In genomic region chr12:2052861-2053674, GRCh38 we compare ENCODE assay signal across 8 cellular contexts. TPM values are rescaled to one million over a fixed set of nuclear protein-coding genes. Genes with fewer than 3 reads are reported as not detected.
DNase-seq lines count a peak whose midpoint lies in the region; ATAC-seq and TF ChIP-seq lines count a peak whose summit lies in the region.

Gene CACNA1C (plus strand): TSS chr12:2052987. CDS start chr12:2053563, 576 bp downstream.

- H3K27me3 Mint-ChIP-seq in CD4-positive, CD25-positive, alpha-beta regulatory T cell = peaks cover 75% of the 10 kb centered on the region
- H3K27me3 Mint-ChIP-seq in T-helper 17 cell = peaks cover 79% of the 10 kb centered on the region

- peak; percentile 73 to 79 for ATAC-seq in CD4-positive, CD25-positive, alpha-beta regulatory T cell (ENCODE audit: low read depth in 2 of 2)
- peak; percentile 90 for ATAC-seq in T-helper 17 cell
- no peak for ATAC-seq in GM21528 (IDR thresholded peaks at IDR 0.05; ENCODE audit: low FRiP score, unreplicated experiment)

- in situ Hi-C loops in KBM-7 (cut with MboI; ENCODE audit: low pct_unique_long_range_greater_than_20kb, low sequenced_read_pairs) = loop anchor here (25.0 kb wide), 1 partner anchor 534 kb away; no protein-coding TSS in a partner anchor

- peaks cover 15% of the 10 kb centered on the region for H3K4me1 ChIP-seq in CD4-positive, CD25-positive, alpha-beta regulatory T cell (ENCODE audit: control insufficient read depth, insufficient read depth, low read length, poor library complexity, severe bottlenecking)

- H3K4me3 ChIP-seq in CD4-positive, CD25-positive, alpha-beta regulatory T cell (ENCODE audit: low read depth, low read length) = peak within 1 kb of the TSS; percentile 48
- H3K4me3 ChIP-seq in choroid plexus epithelial cell (ENCODE audit: low read depth, low read length) = peak within 1 kb of the TSS; percentile 61

- peaks cover 51% of the 10 kb centered on the region for H3K27me3 ChIP-seq in CD4-positive, CD25-positive, alpha-beta regulatory T cell (ENCODE audit: control insufficient read depth, insufficient read depth, low read length)

- no peaks in the 10 kb centered on the region for H3K36me3 Mint-ChIP-seq in CD4-positive, CD25-positive, alpha-beta regulatory T cell
- peaks cover 15% of the 10 kb centered on the region for H3K36me3 Mint-ChIP-seq in T-helper 17 cell (ENCODE audit: low read depth)

- peaks cover 0 to 25% (median 6%) of the 10 kb centered on the region in 4 donors for H3K4me1 Mint-ChIP-seq in CD4-positive, CD25-positive, alpha-beta regulatory T cell
- peaks cover 25% of the 10 kb centered on the region for H3K4me1 Mint-ChIP-seq in T-helper 17 cell

- H3K9me3 ChIP-seq in CD4-positive, CD25-positive, alpha-beta regulatory T cell (ENCODE audit: control insufficient read depth in 2 of 2, low read length in 2 of 2) = no peaks in the 10 kb centered on the region
- no peaks in the 10 kb centered on the region for H3K9me3 ChIP-seq in T-helper 17 cell (ENCODE audit: control insufficient read depth, low read length, poor library complexity, severe bottlenecking)

- H3K27ac ChIP-seq in CD4-positive, CD25-positive, alpha-beta regulatory T cell (ENCODE audit: insufficient read depth, low read length, poor library complexity, severe bottlenecking) = no peak within 1 kb of the TSS

- no peak within 1 kb of the TSS for H3K27ac Mint-ChIP-seq in CD4-positive, CD25-positive, alpha-beta regulatory T cell
- no peak within 1 kb of the TSS for H3K27ac Mint-ChIP-seq in T-helper 17 cell

- H3K9me3 Mint-ChIP-seq in CD4-positive, CD25-positive, alpha-beta regulatory T cell = peaks cover 0 to 4% (median 0%) of the 10 kb centered on the region in 7 donors

- no peaks in the 10 kb centered on the region for H3K36me3 ChIP-seq in CD4-positive, CD25-positive, alpha-beta regulatory T cell (ENCODE audit: control insufficient read depth, insufficient read depth, low read length)

- peak within 1 kb of the TSS; percentile 55 to 88 (median 84) for H3K4me3 Mint-ChIP-seq in CD4-positive, CD25-positive, alpha-beta regulatory T cell
- H3K4me3 Mint-ChIP-seq in T-helper 17 cell = peak within 1 kb of the TSS; percentile 88

- peak; percentile 40 for TF ChIP-seq CTCF in choroid plexus epithelial cell (conservative IDR thresholded peaks at IDR 0.05; ENCODE audit: low read depth, low read length)

- peak in 2 of 3 donors; percentile 41 to 59 for DNase-seq in CD4-positive, CD25-positive, alpha-beta regulatory T cell
- peak; percentile 62 for DNase-seq in KBM-7
- DNase-seq in T-helper 17 cell = peak; percentile 15 to 27 (median 16)
- DNase-seq in choroid plexus epithelial cell (ENCODE audit: low read depth) = peak; percentile 66
- peak; percentile 41 for DNase-seq in kidney tubule cell (ENCODE audit: low spot score)
- DNase-seq in stimulated activated CD4-positive, alpha-beta T cell treated with anti-CD3 and anti-CD28 coated beads, Interleukin-15, amount 100 ng/mL, for 24 hours = peak; percentile 57
- DNase-seq in NCI-H187 (lab: John Stamatoyannopoulos, UW) = no peak

RNA-seq across cellular contexts. Expression of gene CACNA1C, which starts in this region (rescaled TPM):
- 0.07 TPM for total RNA-seq in CD4-positive, CD25-positive, alpha-beta regulatory T cell
- polyA plus RNA-seq in CD4-positive, CD25-positive, alpha-beta regulatory T cell = under 1 TPM; 0.02 to 0.14 (median 0.11) TPM
- under 1 TPM; 0.02 to 0.18 TPM for total RNA-seq in T-helper 17 cell

Comparison
In these comparisons a context has a peak if more than half of its experiments do, and no peak if none do; other contexts are left out.
1. Peak in DNase-seq, ATAC-seq and H3K4me3 ChIP-seq in CD4-positive, CD25-positive, alpha-beta regulatory T cell; RNA of the gene not detected or under 1 TPM.
2. Peak in DNase-seq and ATAC-seq in T-helper 17 cell; RNA of the gene not detected or under 1 TPM.
3. DNase-seq: peak in KBM-7 (single experiment), choroid plexus epithelial cell (single experiment), kidney tubule cell (single experiment) and stimulated activated CD4-positive, alpha-beta T cell treated with anti-CD3 and anti-CD28 coated beads, Interleukin-15, amount 100 ng/mL, for 24 hours (single experiment); none in NCI-H187 (0 of 2).